In the genomic region with DNA sequence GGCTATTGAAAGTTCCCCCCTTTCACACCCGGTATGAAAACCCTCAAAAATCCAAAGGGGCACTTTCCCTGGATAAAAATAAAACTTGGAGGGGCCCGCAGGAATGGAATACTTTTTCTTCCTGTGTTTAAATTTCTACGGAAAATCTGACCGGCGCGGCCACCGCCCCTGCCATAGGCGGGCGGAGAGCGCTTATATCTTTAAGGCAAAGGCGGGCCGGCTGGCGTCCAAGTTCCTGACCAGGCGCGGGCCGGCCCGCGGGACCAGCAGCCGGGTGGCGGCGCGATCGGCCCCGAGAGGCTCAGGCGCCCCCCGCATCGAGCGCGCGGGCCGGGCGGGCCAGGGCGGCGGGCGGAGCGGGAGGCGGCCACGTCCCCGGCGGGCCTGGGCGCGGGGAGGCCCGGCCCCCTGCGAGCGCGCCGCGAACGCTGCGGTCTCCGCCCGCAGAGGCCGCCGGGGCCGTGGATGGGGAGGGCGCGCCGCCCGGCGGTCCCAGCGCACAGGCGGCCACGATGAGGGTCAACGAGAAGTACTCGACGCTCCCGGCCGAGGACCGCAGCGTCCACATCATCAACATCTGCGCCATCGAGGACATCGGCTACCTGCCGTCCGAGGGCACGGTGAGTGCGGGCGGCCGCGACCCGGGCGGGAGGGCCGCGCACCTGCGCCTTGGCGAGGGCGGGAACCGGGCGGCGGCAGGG, we compare ENCODE assay signal across 12 cellular contexts. TPM values are rescaled to one million over a fixed set of nuclear protein-coding genes. Genes with fewer than 3 reads are reported as not detected.
DNase-seq lines count a peak whose midpoint lies in the region; ATAC-seq, FAIRE-seq and TF ChIP-seq lines count a peak whose summit lies in the region.
"Had no signal": no experiment of that assay in that cellular context is flagged by ENCODE, and none has a peak within 500 bp of the region (broad histone marks: within the 10 kb centered on the region; RNA-seq: fewer than 3 reads in every experiment).

Gene ANO1, plus strand, starts transcription at position 223 of the 701 bp plus-strand sequence. Its CDS starts 290 bp downstream, at position 513.

- no peak for TF ChIP-seq CTCF in glutamatergic neuron (IDR thresholded peaks at IDR 0.05; ENCODE audit: partially characterized antibody, unreplicated experiment)

- no peak for FAIRE-seq in urothelium cell line (lab: Jason Lieb, UNC)

- ATAC-seq in GM18519 (IDR thresholded peaks at IDR 0.05; ENCODE audit: low FRiP score, unreplicated experiment): no peak

- H3K4me1 Mint-ChIP-seq in glutamatergic neuron (ENCODE audit: low read depth, unreplicated experiment): no peaks in the 10 kb centered on the region

- no peaks in the 10 kb centered on the region for H3K9me3 Mint-ChIP-seq in glutamatergic neuron (ENCODE audit: unreplicated experiment)
- H3K9me3 Mint-ChIP-seq: naive B cell; T-helper 1 cell treated with Interleukin-12 subunit alpha and Interleukin-12 subunit beta and Interleukin-4 antibody, amounts not matched to agents 30 μg/mL and 1 μg/mL, for 36 hours had no signal

- no peak within 1 kb of the TSS for H3K27ac Mint-ChIP-seq in glutamatergic neuron (ENCODE audit: unreplicated experiment)
- H3K27ac Mint-ChIP-seq: naive B cell; T-helper 1 cell treated with Interleukin-12 subunit alpha and Interleukin-12 subunit beta and Interleukin-4 antibody, amounts not matched to agents 30 μg/mL and 1 μg/mL, for 36 hours had no signal

- peaks cover 16% of the 10 kb centered on the region for H3K27me3 Mint-ChIP-seq in glutamatergic neuron (ENCODE audit: unreplicated experiment)

- H3K36me3 Mint-ChIP-seq in glutamatergic neuron (ENCODE audit: unreplicated experiment): no peaks in the 10 kb centered on the region
- H3K36me3 Mint-ChIP-seq: naive B cell had no signal

- H3K4me3 Mint-ChIP-seq in glutamatergic neuron (ENCODE audit: unreplicated experiment): peak within 1 kb of the TSS; percentile 49
- H3K4me3 Mint-ChIP-seq: T-helper 1 cell treated with Interleukin-12 subunit alpha and Interleukin-12 subunit beta and Interleukin-4 antibody, amounts not matched to agents 30 μg/mL and 1 μg/mL, for 36 hours had no signal

- DNase-seq in NCI-H2171 treated with DMSO at 0.1 percent for 48 hours (lab: John Stamatoyannopoulos, UW) (peak; percentile 12), NCI-H2171 (lab: John Stamatoyannopoulos, UW) (no peak), glutamatergic neuron (peak; percentile 19), mucosa of gallbladder (ENCODE audit: low spot score) (no peak), urothelium cell line (ENCODE audit: low spot score) (peak; percentile 35), NCI-H345 (lab: John Stamatoyannopoulos, UW) (no peak), UCSD-AML1 (lab: John Stamatoyannopoulos, UW; ENCODE audit: unreplicated experiment) (no peak)
- DNase-seq: activated gamma-delta T cell treated with Interleukin-2 at 50 U/mL for 16 hours, naive B cell, NCI-H1694 had no signal

RNA-seq across cellular contexts. Expression of gene ANO1, which starts in this region (rescaled TPM):
- total RNA-seq in glutamatergic neuron (ENCODE audit: unreplicated experiment): not detected
- 228 TPM for total RNA-seq in mucosa of gallbladder

Comparison
In these comparisons a context has a peak if more than half of its experiments do, and no peak if none do; other contexts are left out.
1. RNA of gene ANO1 (total RNA-seq): 228 TPM in mucosa of gallbladder (single experiment); not detected in glutamatergic neuron (single experiment); every median in the first group is over 100 times any median in the second.
2. DNase-seq: peak in NCI-H2171 treated with DMSO at 0.1 percent for 48 hours (single experiment) and urothelium cell line (single experiment); none in NCI-H2171 (single experiment), mucosa of gallbladder (single experiment), NCI-H345 (single experiment) and UCSD-AML1 (single experiment).
3. Peak in DNase-seq in glutamatergic neuron; RNA of the gene not detected or under 1 TPM.